ENCODE assay signal across 2 cellular contexts in genomic region chr6:34484899-34485298, GRCh38.
TF ChIP-seq lines count a peak whose summit lies in the region.

No MANE protein-coding gene starts in this region.

TF ChIP-seq in HCT116, 20 proteins besides CTCF, POLR2A, EP300 and RAD21 (continued from another document):
- TF ChIP-seq REST (IDR thresholded peaks at IDR 0.05; ENCODE audit: low read depth) = no peak
- peak; percentile 69 for TF ChIP-seq JUND (IDR thresholded peaks at IDR 0.05)
- no peak for TF ChIP-seq EGR1 (IDR thresholded peaks at IDR 0.05; ENCODE audit: low read depth)
- peak; percentile 33; the same call in 1 of the 2 replicates for TF ChIP-seq SP1 (IDR thresholded peaks at IDR 0.05; ENCODE audit: low read depth)
- peak; percentile 72 for TF ChIP-seq FOSL1 (IDR thresholded peaks at IDR 0.05; ENCODE audit: low read depth)
- no peak for TF ChIP-seq CEBPB (IDR thresholded peaks at IDR 0.05; ENCODE audit: low read depth)

TF ChIP-seq in GM12878, 131 proteins besides CTCF, POLR2A, EP300 and RAD21 (continues in another document):
- TF ChIP-seq NKRF (conservative IDR thresholded peaks at IDR 0.05) = no peak
- TF ChIP-seq ZNF207 (IDR thresholded peaks at IDR 0.05; ENCODE audit: borderline replicate concordance) = no peak
- no peak for TF ChIP-seq CREB1 (IDR thresholded peaks at IDR 0.05; ENCODE audit: low read depth)
- TF ChIP-seq ATF7 (IDR thresholded peaks at IDR 0.05; ENCODE audit: low read depth) = peak; percentile 17; the same call in 1 of the 2 replicates
- TF ChIP-seq NBN (IDR thresholded peaks at IDR 0.05) = no peak
- TF ChIP-seq CUX1 (IDR thresholded peaks at IDR 0.05; ENCODE audit: insufficient replicate concordance, low read depth, low read length) = no peak
- TF ChIP-seq HCFC1 (IDR thresholded peaks at IDR 0.05; ENCODE audit: low read length) = no peak
- no peak for TF ChIP-seq ZNF592 (IDR thresholded peaks at IDR 0.05)
- peak; percentile 20; the same call in 1 of the 2 replicates for TF ChIP-seq GABPA (IDR thresholded peaks at IDR 0.05; ENCODE audit: low read depth)
- TF ChIP-seq STAT3 (IDR thresholded peaks at IDR 0.05; ENCODE audit: low read depth, low read length) = no peak
- no peak for TF ChIP-seq BCLAF1 (IDR thresholded peaks at IDR 0.05)
- TF ChIP-seq MEF2B (IDR thresholded peaks at IDR 0.05; ENCODE audit: partially characterized antibody, poor library complexity, severe bottlenecking) = no peak
- peak; percentile 74 for TF ChIP-seq IKZF1 (conservative IDR thresholded peaks at IDR 0.05)
- TF ChIP-seq TCF3 (IDR thresholded peaks at IDR 0.05; ENCODE audit: borderline replicate concordance, insufficient read depth, low read depth, low read length) = 0 out of 2 replicates have a peak, but pooled peaks have one; percentile 18
- TF ChIP-seq TARDBP (IDR thresholded peaks at IDR 0.05; ENCODE audit: borderline replicate concordance) = no peak
- TF ChIP-seq KDM1A (IDR thresholded peaks at IDR 0.05; ENCODE audit: borderline replicate concordance) = no peak
- no peak for TF ChIP-seq MYB (IDR thresholded peaks at IDR 0.05; ENCODE audit: borderline replicate concordance, low read depth, low read length)
- no peak for TF ChIP-seq SMARCA5 (IDR thresholded peaks at IDR 0.05)
- no peak for TF ChIP-seq TCF7 (IDR thresholded peaks at IDR 0.05; ENCODE audit: borderline replicate concordance)
- TF ChIP-seq ZNF217 (IDR thresholded peaks at IDR 0.05) = no peak
- no peak for TF ChIP-seq ZNF274 (IDR thresholded peaks at IDR 0.05; ENCODE audit: insufficient read depth, insufficient read length)
- TF ChIP-seq EED (IDR thresholded peaks at IDR 0.05; ENCODE audit: low read depth) = peak; percentile 64
- TF ChIP-seq SIN3A (IDR thresholded peaks at IDR 0.05; ENCODE audit: low read depth, low read length) = no peak
- TF ChIP-seq USF1 (IDR thresholded peaks at IDR 0.05; ENCODE audit: borderline replicate concordance, extremely low read length, insufficient read depth, low read depth, low read length) = no peak
- no peak for TF ChIP-seq KAT2A (conservative IDR thresholded peaks at IDR 0.05; ENCODE audit: control insufficient read depth, low read depth, low read length)
- TF ChIP-seq ZNF622 (IDR thresholded peaks at IDR 0.05) = no peak
- no peak for TF ChIP-seq ZBED1 (IDR thresholded peaks at IDR 0.05; ENCODE audit: borderline replicate concordance)
- no peak for TF ChIP-seq FOXK2 (IDR thresholded peaks at IDR 0.05)
- no peak for TF ChIP-seq ZBTB11 (CRISPR knock-in tag; IDR thresholded peaks at IDR 0.05)
- TF ChIP-seq GATAD2B (conservative IDR thresholded peaks at IDR 0.05; ENCODE audit: low read depth) = no peak
- TF ChIP-seq SMC3 (IDR thresholded peaks at IDR 0.05; ENCODE audit: borderline replicate concordance, low read length) = no peak
- TF ChIP-seq SIX5 (IDR thresholded peaks at IDR 0.05; ENCODE audit: low read depth, low read length, severe bottlenecking) = no peak
- TF ChIP-seq BCL3 (IDR thresholded peaks at IDR 0.05; ENCODE audit: borderline replicate concordance, insufficient read depth, low read depth, low read length, poor library complexity, severe bottlenecking) = no peak
- TF ChIP-seq JUNB (IDR thresholded peaks at IDR 0.05) = peak; percentile 37; the same call in 1 of the 2 replicates
- TF ChIP-seq ATF3 (IDR thresholded peaks at IDR 0.05; ENCODE audit: borderline replicate concordance, extremely low read depth, low read depth, low read length) = no peak
- peak; percentile 75 to 78; a peak in 3 of 4 replicates for TF ChIP-seq IKZF2 (IDR thresholded peaks at IDR 0.05)
- TF ChIP-seq NFIC (IDR thresholded peaks at IDR 0.05; ENCODE audit: low read depth, low read length) = peak; percentile 36; the same call in 1 of the 2 replicates
